8 cellular contexts compared by ENCODE assay signal in genomic region chr1:53219711-53220110, GRCh38. TPM values are rescaled to one million over a fixed set of nuclear protein-coding genes. Genes with fewer than 3 reads are reported as not detected.
DNase-seq lines count a peak whose midpoint lies in the region; ATAC-seq, FAIRE-seq and TF ChIP-seq lines count a peak whose summit lies in the region.

No MANE protein-coding gene starts in this region.

- ATAC-seq in DND-41 (ENCODE audit: insufficient read depth, low read depth) (no peak), pancreas (no peak), HG03439 (IDR thresholded peaks at IDR 0.05; ENCODE audit: unreplicated experiment) (no peak)

- H3K27me3 ChIP-seq in DND-41 (ENCODE audit: insufficient read depth, low read length, poor library complexity) (no peaks in the 10 kb centered on the region), Peyer's patch (no peaks in the 10 kb centered on the region), pancreas (no peaks in the 10 kb centered on the region)

- TF ChIP-seq POLR2A in Peyer's patch (IDR thresholded peaks at IDR 0.05), result no peak

- peak overlapping the region; percentile 90 for H3K4me2 ChIP-seq in DND-41 (ENCODE audit: insufficient read depth, low read length)

- in situ Hi-C loops in GM13976 (cut with MboI; ENCODE audit: low sequenced_read_pairs, unreplicated experiment), result no loop called here

- H3K4me3 ChIP-seq in DND-41 (ENCODE audit: low read depth in 1 of 2, low read length in 2 of 2), result peak overlapping the region; percentile 52 to 95
- peak overlapping the region; percentile 78 to 86 (median 82) for H3K4me3 ChIP-seq in Peyer's patch
- H3K4me3 ChIP-seq in pancreas, result peak overlapping the region; percentile 51 to 100 (median 64)

- H2AFZ ChIP-seq in DND-41 (ENCODE audit: low read depth, low read length), result peak overlapping the region; percentile 85

- H3K27ac ChIP-seq in DND-41 (ENCODE audit: low read length) (peak overlapping the region; percentile 94), Peyer's patch (peak overlapping the region; percentile 94 to 97 (median 97)), epithelial cell of prostate (peak overlapping the region; percentile 89), pancreas (peak overlapping the region; percentile 82 to 98 (median 91))

- peaks cover 25% of the 10 kb centered on the region for H3K79me2 ChIP-seq in DND-41 (ENCODE audit: insufficient read depth, low read length)

- TF ChIP-seq CTCF in DND-41 (IDR thresholded peaks at IDR 0.05; ENCODE audit: borderline replicate concordance, extremely low read depth, low read length, poor library complexity, severe bottlenecking) (no peak), Peyer's patch (IDR thresholded peaks at IDR 0.05) (no peak), pancreas (IDR thresholded peaks at IDR 0.05) (no peak), GM13976 (IDR thresholded peaks at IDR 0.05; ENCODE audit: borderline replicate concordance, control extremely low read depth, extremely low read depth, insufficient read depth, missing control alignments) (no peak)

- H3K9me3 ChIP-seq in DND-41 (ENCODE audit: insufficient read depth, low read length, severe bottlenecking), result no peaks in the 10 kb centered on the region
- no peaks in the 10 kb centered on the region for H3K9me3 ChIP-seq in Peyer's patch
- no peaks in the 10 kb centered on the region for H3K9me3 ChIP-seq in pancreas

- peaks cover 26% of the 10 kb centered on the region for H3K4me1 ChIP-seq in DND-41 (ENCODE audit: insufficient read depth, low read length)
- peaks cover 3 to 9% (median 6%) of the 10 kb centered on the region in 4 donors for H3K4me1 ChIP-seq in Peyer's patch
- H3K4me1 ChIP-seq in pancreas, result peaks cover 0 to 10% (median 3%) of the 10 kb centered on the region in 3 donors

- peak overlapping the region; percentile 77 for H3K9ac ChIP-seq in DND-41 (ENCODE audit: low read depth, low read length)

- 12 to 16% methylated on average over 8 of the region's 8 CpGs for WGBS in pancreas, 2 donors

- no peak for DNase-seq in DND-41
- no peak for DNase-seq in Peyer's patch
- DNase-seq in epithelial cell of prostate (ENCODE audit: low read depth, low spot score), result no peak
- DNase-seq in pancreas, result no peak
- DNase-seq in GM13976 (ENCODE audit: low spot score), result no peak
- DNase-seq in stimulated activated CD4-positive, alpha-beta T cell treated with anti-CD3 and anti-CD28 coated beads, Interleukin-4, amount 100 ng/mL, for 24 hours, result no peak
- DNase-seq in NCI-H446 (lab: John Stamatoyannopoulos, UW), result no peak

- intact Hi-C loops in pancreas (cut with DNase I), result no loop called here

- FAIRE-seq in pancreas (lab: Jason Lieb, UNC), result no peak

- H3K36me3 ChIP-seq in DND-41 (ENCODE audit: insufficient read depth, low read length) (peaks cover 37% of the 10 kb centered on the region), Peyer's patch (peaks cover 0 to 12% (median 0%) of the 10 kb centered on the region in 3 donors), pancreas (peaks cover 0 to 5% (median 0%) of the 10 kb centered on the region in 3 donors)

- no peaks in the 10 kb centered on the region for H4K20me1 ChIP-seq in DND-41 (ENCODE audit: insufficient read depth, low read length)

RNA-seq across cellular contexts. Expression of gene CZIB, which starts 0.7 kb away (rescaled TPM):
- total RNA-seq in Peyer's patch, result 10 to 100 TPM; 12.1 to 45.3 (median 25.3) TPM
- 10 to 100 TPM; 12.1 to 28.4 (median 16.2) TPM for total RNA-seq in pancreas
- 10 to 100 TPM; 40.6 to 66.9 TPM for polyA plus RNA-seq in pancreas

RNA-seq across cellular contexts. Expression of gene MAGOH, which starts 18.6 kb away (rescaled TPM):
- total RNA-seq in Peyer's patch (10 to 100 TPM; 16.2 to 50.3 (median 20.2) TPM), pancreas (10 to 100 TPM in 5 of 6 donors, 1 to 10 TPM in 1; 7.8 to 16.7 (median 13.3) TPM)
- 10 to 100 TPM; 42.0 to 56.3 TPM for polyA plus RNA-seq in pancreas

RNA-seq across cellular contexts. Expression of gene CPT2, which starts 23.1 kb away (rescaled TPM):
- total RNA-seq in Peyer's patch, result 100 to 1,000 TPM in 1 of 4 donors, 10 to 100 TPM in 3; 23.1 to 134 (median 55.0) TPM
- 10 to 100 TPM in 5 of 6 donors, 1 to 10 TPM in 1; 9.2 to 13.4 (median 10.9) TPM for total RNA-seq in pancreas
- polyA plus RNA-seq in pancreas, result 10 to 100 TPM in 1 of 2 donors, 1 to 10 TPM in 1; 6.3 to 12.4 TPM
